Comparison of ENCODE assay signal across 8 cellular contexts in genomic region chr1:205255941-205256780, GRCh38. TPM values are rescaled to one million over a fixed set of nuclear protein-coding genes. Genes with fewer than 3 reads are reported as not detected.
A peak's percentile ranks its signal among the peaks of the same experiment; 100 is the strongest.
DNase-seq lines count a peak whose midpoint lies in the region; ATAC-seq and TF ChIP-seq lines count a peak whose summit lies in the region.

No MANE protein-coding gene starts in this region.

- TF ChIP-seq CTCF in AG09309 (IDR thresholded peaks at IDR 0.05; ENCODE audit: control insufficient read depth, insufficient read depth, low read depth, low read length, missing control alignments) (peak; percentile 90), vagina (IDR thresholded peaks at IDR 0.05) (peak; percentile 78 to 99 (median 97))

- H3K27me3 Mint-ChIP-seq in T-cell = peaks cover 0 to 3% of the 10 kb centered on the region in 2 donors

- no peaks in the 10 kb centered on the region for H3K27me3 ChIP-seq in vagina

- ATAC-seq in GM21529 (IDR thresholded peaks at IDR 0.05; ENCODE audit: unreplicated experiment) = peak; percentile 82
- ATAC-seq in T-cell (replicated peaks in 1 of 4) = peak; percentile 89 to 98 (median 94)
- ATAC-seq in left cardiac atrium = peak; percentile 89 to 91

- H3K4me3 ChIP-seq in AG09309 (ENCODE audit: control insufficient read depth, low read depth, low read length) (no peak overlapping the region), vagina (no peak overlapping the region)

- H3K36me3 Mint-ChIP-seq in T-cell = no peaks in the 10 kb centered on the region

- H3K9me3 Mint-ChIP-seq in T-cell = no peaks in the 10 kb centered on the region

- peaks cover 0 to 4% (median 0%) of the 10 kb centered on the region in 3 donors for H3K4me1 Mint-ChIP-seq in T-cell

- DNase-seq in AG09309 (ENCODE audit: low read depth) (no peak), NCI-H146 (lab: John Stamatoyannopoulos, UW) (peak; percentile 71), T-cell (peak; percentile 46 to 86 (median 76)), amniotic epithelial cell (ENCODE audit: low read depth) (peak; percentile 66), left cardiac atrium (peak; percentile 90), putamen (ENCODE audit: low spot score) (peak; percentile 95), vagina (ENCODE audit: extremely low spot score in 2 of 2) (no peak)

- POLR2A ChIA-PET in T-cell (lab: Charles Lee) = interaction anchor here in 1 of 2 donors (1.0 kb wide), 1 partner anchor 27 kb away, joined by 3 read pairs; no protein-coding TSS in a partner anchor

- CTCF ChIA-PET in T-cell (lab: Charles Lee) = interaction anchor here (0.5 to 4.2 kb wide), 18 partner anchors 27 to 799 kb away, joined by 3 to 47 read pairs (median 3); partner anchors contain the start of gene TMCC2 (in 2 of the 2)

- no peak for TF ChIP-seq POLR2A in vagina (IDR thresholded peaks at IDR 0.05)

- H3K4me1 ChIP-seq in vagina = peaks cover 15% of the 10 kb centered on the region

- no peak overlapping the region for H3K27ac ChIP-seq in vagina

- H3K36me3 ChIP-seq in vagina = no peaks in the 10 kb centered on the region

- no peak overlapping the region for H3K4me3 Mint-ChIP-seq in T-cell

- no peaks in the 10 kb centered on the region for H3K9me3 ChIP-seq in vagina

- no peak overlapping the region for H3K27ac Mint-ChIP-seq in T-cell

- intact Hi-C loops in left cardiac atrium (cut with DNase I) (loop anchor here (1.0 to 10.0 kb wide), 5 partner anchors 27 to 441 kb away; partner anchors contain the start of gene RBBP5 (in 1 of the 2)), vagina (cut with DNase I) (loop anchor here (10.0 kb wide), 2 partner anchors 141 to 281 kb away; no protein-coding TSS in a partner anchor)

RNA-seq across cellular contexts. Expression of gene TMCC2, which starts 28.4 kb away (rescaled TPM):
- total RNA-seq in T-cell (1 to 10 TPM; 1.0 to 3.3 (median 1.8) TPM), left cardiac atrium (10 to 100 TPM in 1 of 2 donors, 1 to 10 TPM in 1; 7.3 to 11.9 TPM), vagina (4.9 TPM)

RNA-seq across cellular contexts. Expression of gene DSTYK, which starts 44.7 kb away (rescaled TPM):
- total RNA-seq in T-cell (10 to 100 TPM; 13.8 to 15.7 (median 14.7) TPM), left cardiac atrium (1 to 10 TPM; 8.1 to 8.2 TPM), vagina (12.0 TPM)

Comparison
In these comparisons a context has a peak if more than half of its experiments do, and no peak if none do; other contexts are left out.
1. DNase-seq: peak in NCI-H146 (single experiment), T-cell (34 of 34), amniotic epithelial cell (single experiment), left cardiac atrium (single experiment) and putamen (single experiment); none in AG09309 (single experiment) and vagina (0 of 2).
2. Peak in every context shown above with its lines, with median percentiles within 50 percentile points of each other: ATAC-seq.